8 cellular contexts compared by ENCODE assay signal in the genomic region with DNA sequence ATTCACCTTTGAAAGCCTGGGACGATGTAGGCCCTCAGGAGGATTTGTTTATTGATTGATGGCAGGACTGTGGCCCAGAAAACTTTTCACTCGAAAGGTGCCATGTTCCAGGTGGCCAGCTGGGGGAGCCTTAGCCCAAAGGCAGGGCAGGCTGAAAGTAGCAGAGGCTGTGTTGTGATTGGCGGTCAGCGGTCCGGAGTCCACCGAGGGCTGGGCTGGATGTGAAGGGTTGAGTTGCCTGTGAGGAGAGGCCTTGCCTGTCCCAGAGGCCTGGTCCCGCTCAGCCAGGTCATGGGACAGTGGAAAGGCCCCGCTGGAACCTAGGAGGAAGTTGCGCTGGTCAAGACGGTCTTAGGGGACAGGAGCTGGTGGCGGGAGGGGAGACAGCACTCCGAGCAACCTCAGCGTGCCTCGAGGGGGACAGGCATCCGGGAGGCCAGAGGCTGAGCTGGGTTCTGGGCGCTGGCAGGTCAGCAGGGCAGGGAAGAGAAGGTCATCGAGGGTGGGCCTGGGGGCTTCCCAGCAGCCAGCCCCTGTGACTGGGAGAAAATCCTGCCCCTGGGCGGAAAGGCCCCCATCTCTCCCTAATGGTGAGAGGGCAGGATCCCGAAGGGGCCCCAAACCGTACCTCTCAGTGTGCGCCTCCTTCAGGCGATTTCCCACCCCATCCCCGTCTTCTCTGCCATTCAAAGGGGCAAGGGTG.
A peak's percentile ranks its signal among the peaks of the same experiment; 100 is the strongest.
DNase-seq lines count a peak whose midpoint lies in the region; ATAC-seq and TF ChIP-seq lines count a peak whose summit lies in the region.

No MANE protein-coding gene starts in this region.

- H3K36me3 Mint-ChIP-seq in nephron progenitor cell (ENCODE audit: low read depth): peaks cover 6% of the 10 kb centered on the region

- peaks cover 5% of the 10 kb centered on the region for H3K27me3 Mint-ChIP-seq in nephron progenitor cell (ENCODE audit: low read depth, poor library complexity)

- ATAC-seq in HG03469 (IDR thresholded peaks at IDR 0.05; ENCODE audit: unreplicated experiment) (no peak), GM21717 (IDR thresholded peaks at IDR 0.05; ENCODE audit: unreplicated experiment) (no peak)

- peak; percentile 50 for DNase-seq in ELR (ENCODE audit: low read depth)
- peak; percentile 81 for DNase-seq in GM20000 (ENCODE audit: low spot score)
- DNase-seq in LoVo (ENCODE audit: low spot score): peak; percentile 34
- DNase-seq in activated CD4-positive, CD25-positive, alpha-beta regulatory T cell treated with anti-CD3 and anti-CD28 coated beads, Interleukin-2, amount 50 U/mL, for 72 hours: peak; percentile 43
- peak; percentile 8 for DNase-seq in effector CD4-positive, alpha-beta T cell
- peak; percentile 74 for DNase-seq in nephron progenitor cell

- H3K9me3 Mint-ChIP-seq in nephron progenitor cell: no peaks in the 10 kb centered on the region

- no peaks in the 10 kb centered on the region for H3K4me1 Mint-ChIP-seq in nephron progenitor cell

- peak; percentile 61 for TF ChIP-seq CTCF in GM20000 (IDR thresholded peaks at IDR 0.05; ENCODE audit: extremely low read depth, missing control alignments)
- TF ChIP-seq CTCF in nephron progenitor cell (IDR thresholded peaks at IDR 0.05): peak; percentile 64

- no peak overlapping the region for H3K4me3 Mint-ChIP-seq in nephron progenitor cell

- no peak overlapping the region for H3K27ac Mint-ChIP-seq in nephron progenitor cell

Comparison
In these comparisons a context has a peak if more than half of its experiments do, and no peak if none do; other contexts are left out.
1. DNase-seq: peak in every context shown above with its lines; median percentile 81 in GM20000; 74 in nephron progenitor cell; 50 in ELR; 43 in activated CD4-positive, CD25-positive, alpha-beta regulatory T cell treated with anti-CD3 and anti-CD28 coated beads, Interleukin-2, amount 50 U/mL, for 72 hours; 34 in LoVo; 8 in effector CD4-positive, alpha-beta T cell.